In the genomic region with DNA sequence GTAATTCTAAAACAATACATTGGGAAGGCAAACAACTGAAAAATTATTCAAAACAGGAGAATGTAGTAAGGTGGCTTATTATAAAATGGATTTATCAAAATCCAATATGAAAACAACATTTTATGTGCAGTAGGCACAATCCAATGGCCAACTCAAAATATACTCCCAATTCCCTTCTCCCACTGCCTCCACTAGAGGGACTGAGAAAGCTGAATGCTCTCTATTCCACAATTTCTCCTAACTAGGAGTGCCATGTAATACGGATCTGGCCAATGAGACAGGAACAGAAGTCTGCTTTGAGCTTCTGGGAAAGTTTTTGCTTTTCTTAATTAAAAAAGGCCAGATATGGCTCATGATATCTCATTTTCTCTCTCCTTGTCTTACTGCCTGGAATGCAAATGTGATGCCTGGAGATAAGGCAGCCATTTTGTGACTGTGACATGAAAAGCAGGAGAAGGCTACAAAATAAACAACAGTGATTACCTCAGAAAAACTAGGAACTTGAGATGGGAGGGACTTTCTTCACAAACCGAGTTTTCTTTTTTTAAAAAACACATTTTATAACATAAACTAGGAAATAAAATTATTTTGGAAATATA, we compare ENCODE assay signal across 13 cellular contexts. TPM values are rescaled to one million over a fixed set of nuclear protein-coding genes. Genes with fewer than 3 reads are reported as not detected.
DNase-seq lines count a peak whose midpoint lies in the region; ATAC-seq and TF ChIP-seq lines count a peak whose summit lies in the region.
"Had no signal": no experiment of that assay in that cellular context is flagged by ENCODE, and none has a peak within 500 bp of the region (broad histone marks: within the 10 kb centered on the region; RNA-seq: fewer than 3 reads in every experiment).

No MANE protein-coding gene starts in this region.

- H3K4me3 ChIP-seq in H7 (ENCODE audit: insufficient read depth, low read depth, low read length) (no peak overlapping the region), WERI-Rb-1 (ENCODE audit: low read depth, low read length) (no peak overlapping the region)
- H3K4me3 ChIP-seq: gastroesophageal sphincter, SK-N-MC had no signal

- TF ChIP-seq CTCF in WERI-Rb-1 (IDR thresholded peaks at IDR 0.05; ENCODE audit: low read depth, low read length): peak; percentile 34; the same call in 1 of the 2 replicates
- TF ChIP-seq CTCF in natural killer cell (IDR thresholded peaks at IDR 0.05): no peak

- ATAC-seq in natural killer cell: no peak
- no peak for ATAC-seq in stimulated activated naive CD8-positive, alpha-beta T cell treated with anti-CD3 and anti-CD28 coated beads, Interleukin-15, amount 100 ng/mL, for 72 hours
- ATAC-seq: gastroesophageal sphincter had no signal

- H3K4me1 Mint-ChIP-seq in natural killer cell: no peaks in the 10 kb centered on the region
- no peaks in the 10 kb centered on the region for H3K4me1 Mint-ChIP-seq in stimulated activated naive CD8-positive, alpha-beta T cell treated with anti-CD3 and anti-CD28 coated beads, Interleukin-15, amount 100 ng/mL, for 72 hours

- no peak overlapping the region for H3K27ac ChIP-seq in WERI-Rb-1
- H3K27ac ChIP-seq: gastroesophageal sphincter, SK-N-MC had no signal

- DNase-seq in A172 (ENCODE audit: low spot score): peak; percentile 41
- peak; percentile 64 for DNase-seq in H7
- no peak for DNase-seq in WERI-Rb-1
- peak; percentile 26 for DNase-seq in hepatic stellate cell (ENCODE audit: low spot score)
- no peak for DNase-seq in natural killer cell
- DNase-seq in amygdala (lab: John Stamatoyannopoulos, UW): no peak
- no peak for DNase-seq in stimulated activated naive CD8-positive, alpha-beta T cell treated with anti-CD3 and anti-CD28 coated beads, Interleukin-15, amount 100 ng/mL, for 72 hours
- no peak for DNase-seq in LoVo (ENCODE audit: low spot score)
- DNase-seq: activated CD8-positive, alpha-beta memory T cell treated with anti-CD3 and anti-CD28 coated beads for 24 hours; NCI-H2029 treated with DMSO at 0.1 percent for 48 hours had no signal

- H3K27ac Mint-ChIP-seq in natural killer cell: no peak overlapping the region
- no peak overlapping the region for H3K27ac Mint-ChIP-seq in stimulated activated naive CD8-positive, alpha-beta T cell treated with anti-CD3 and anti-CD28 coated beads, Interleukin-15, amount 100 ng/mL, for 72 hours

- H3K27me3 ChIP-seq in H7 (ENCODE audit: control insufficient read depth, insufficient read depth, low read length): no peaks in the 10 kb centered on the region
- no peaks in the 10 kb centered on the region for H3K27me3 ChIP-seq in WERI-Rb-1 (ENCODE audit: insufficient read depth, low read depth, severe bottlenecking)
- H3K27me3 ChIP-seq: gastroesophageal sphincter had no signal

- no peaks in the 10 kb centered on the region for H3K9me3 Mint-ChIP-seq in natural killer cell
- H3K9me3 Mint-ChIP-seq in stimulated activated naive CD8-positive, alpha-beta T cell treated with anti-CD3 and anti-CD28 coated beads, Interleukin-15, amount 100 ng/mL, for 72 hours: no peaks in the 10 kb centered on the region

- H3K36me3 ChIP-seq in H7 (replicated peaks; ENCODE audit: control insufficient read depth, insufficient read depth, low read length) (no peaks in the 10 kb centered on the region), WERI-Rb-1 (no peaks in the 10 kb centered on the region)
- H3K36me3 ChIP-seq: gastroesophageal sphincter had no signal

- intact Hi-C loops in natural killer cell (cut with micrococcal nuclease): no loop called here

- H3K27me3 Mint-ChIP-seq in natural killer cell (ENCODE audit: low read depth in 2 of 2): no peaks in the 10 kb centered on the region
- no peaks in the 10 kb centered on the region for H3K27me3 Mint-ChIP-seq in stimulated activated naive CD8-positive, alpha-beta T cell treated with anti-CD3 and anti-CD28 coated beads, Interleukin-15, amount 100 ng/mL, for 72 hours

- H3K9me3 ChIP-seq in WERI-Rb-1 (ENCODE audit: severe bottlenecking): no peaks in the 10 kb centered on the region
- H3K9me3 ChIP-seq: gastroesophageal sphincter had no signal

- no peak overlapping the region for H3K4me3 Mint-ChIP-seq in natural killer cell
- no peak overlapping the region for H3K4me3 Mint-ChIP-seq in stimulated activated naive CD8-positive, alpha-beta T cell treated with anti-CD3 and anti-CD28 coated beads, Interleukin-15, amount 100 ng/mL, for 72 hours
- H3K4me3 Mint-ChIP-seq: CD14-positive monocyte had no signal

- no peaks in the 10 kb centered on the region for H3K36me3 Mint-ChIP-seq in natural killer cell
- H3K36me3 Mint-ChIP-seq: CD14-positive monocyte had no signal

RNA-seq across cellular contexts. Expression of a gene that starts 18.8 kb away (rescaled TPM):
- total RNA-seq in A172 (2014; rRNA removed; shearing (Covaris generic)): 51.3 and 63.4 TPM in 2 replicates
- 44.2 and 49.7 TPM in 2 replicates for total RNA-seq in H7 (2014; rRNA removed; shearing (Covaris generic))
- total RNA-seq in natural killer cell: 10 to 100 TPM; 29.5 to 42.8 (median 34.6) TPM

Comparison
In these comparisons a context has a peak if more than half of its experiments do, and no peak if none do; other contexts are left out.
1. DNase-seq: peak in A172 (single experiment), H7 (single experiment) and hepatic stellate cell (single experiment); none in WERI-Rb-1 (single experiment), natural killer cell (single experiment), amygdala (0 of 56), stimulated activated naive CD8-positive, alpha-beta T cell treated with anti-CD3 and anti-CD28 coated beads, Interleukin-15, amount 100 ng/mL, for 72 hours (0 of 2) and LoVo (single experiment).